Comparison of ENCODE assay signal across 3 cellular contexts in the genomic region with DNA sequence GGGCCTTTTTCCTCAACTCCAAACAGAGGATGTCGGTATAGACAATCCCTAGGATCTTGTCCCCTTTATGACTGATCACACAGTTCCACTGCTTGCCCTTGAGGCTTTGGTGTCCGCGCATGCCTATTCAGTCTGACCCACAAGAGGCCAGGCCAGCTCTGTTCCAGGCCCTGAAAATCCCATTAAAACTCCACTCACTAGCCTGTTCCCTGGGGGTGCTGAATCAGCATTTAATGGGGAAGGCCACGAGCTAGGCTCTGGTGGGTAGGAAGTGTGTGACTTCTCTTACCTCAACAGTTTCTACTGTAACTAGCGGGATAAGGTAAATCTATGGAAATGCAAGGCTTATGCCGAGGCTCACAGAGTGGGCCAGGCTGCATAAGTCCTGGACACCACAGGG.
TF ChIP-seq lines count a peak whose summit lies in the region.

No MANE protein-coding gene starts in this region.

TF ChIP-seq in GM23338, 12 proteins besides CTCF, POLR2A, EP300 and RAD21:
- TF ChIP-seq POLR2AphosphoS5 (IDR thresholded peaks at IDR 0.05; ENCODE audit: low read depth) (no peak), CREB1 (CRISPR knock-in tag; IDR thresholded peaks at IDR 0.05; ENCODE audit: low read depth) (no peak), ZNF331 (CRISPR knock-in tag; IDR thresholded peaks at IDR 0.05; ENCODE audit: low read depth) (no peak), NANOG (IDR thresholded peaks at IDR 0.05; ENCODE audit: borderline replicate concordance) (no peak)
- TF ChIP-seq, protein P1, sequence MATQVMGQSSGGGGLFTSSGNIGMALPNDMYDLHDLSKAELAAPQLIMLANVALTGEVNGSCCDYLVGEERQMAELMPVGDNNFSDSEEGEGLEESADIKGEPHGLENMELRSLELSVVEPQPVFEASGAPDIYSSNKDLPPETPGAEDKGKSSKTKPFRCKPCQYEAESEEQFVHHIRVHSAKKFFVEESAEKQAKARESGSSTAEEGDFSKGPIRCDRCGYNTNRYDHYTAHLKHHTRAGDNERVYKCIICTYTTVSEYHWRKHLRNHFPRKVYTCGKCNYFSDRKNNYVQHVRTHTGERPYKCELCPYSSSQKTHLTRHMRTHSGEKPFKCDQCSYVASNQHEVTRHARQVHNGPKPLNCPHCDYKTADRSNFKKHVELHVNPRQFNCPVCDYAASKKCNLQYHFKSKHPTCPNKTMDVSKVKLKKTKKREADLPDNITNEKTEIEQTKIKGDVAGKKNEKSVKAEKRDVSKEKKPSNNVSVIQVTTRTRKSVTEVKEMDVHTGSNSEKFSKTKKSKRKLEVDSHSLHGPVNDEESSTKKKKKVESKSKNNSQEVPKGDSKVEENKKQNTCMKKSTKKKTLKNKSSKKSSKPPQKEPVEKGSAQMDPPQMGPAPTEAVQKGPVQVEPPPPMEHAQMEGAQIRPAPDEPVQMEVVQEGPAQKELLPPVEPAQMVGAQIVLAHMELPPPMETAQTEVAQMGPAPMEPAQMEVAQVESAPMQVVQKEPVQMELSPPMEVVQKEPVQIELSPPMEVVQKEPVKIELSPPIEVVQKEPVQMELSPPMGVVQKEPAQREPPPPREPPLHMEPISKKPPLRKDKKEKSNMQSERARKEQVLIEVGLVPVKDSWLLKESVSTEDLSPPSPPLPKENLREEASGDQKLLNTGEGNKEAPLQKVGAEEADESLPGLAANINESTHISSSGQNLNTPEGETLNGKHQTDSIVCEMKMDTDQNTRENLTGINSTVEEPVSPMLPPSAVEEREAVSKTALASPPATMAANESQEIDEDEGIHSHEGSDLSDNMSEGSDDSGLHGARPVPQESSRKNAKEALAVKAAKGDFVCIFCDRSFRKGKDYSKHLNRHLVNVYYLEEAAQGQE (IDR thresholded peaks at IDR 0.05; ENCODE audit: unreplicated experiment) = no peak

TF ChIP-seq in WTC11, 78 proteins besides CTCF, POLR2A, EP300 and RAD21:
- TF ChIP-seq, protein P2, sequence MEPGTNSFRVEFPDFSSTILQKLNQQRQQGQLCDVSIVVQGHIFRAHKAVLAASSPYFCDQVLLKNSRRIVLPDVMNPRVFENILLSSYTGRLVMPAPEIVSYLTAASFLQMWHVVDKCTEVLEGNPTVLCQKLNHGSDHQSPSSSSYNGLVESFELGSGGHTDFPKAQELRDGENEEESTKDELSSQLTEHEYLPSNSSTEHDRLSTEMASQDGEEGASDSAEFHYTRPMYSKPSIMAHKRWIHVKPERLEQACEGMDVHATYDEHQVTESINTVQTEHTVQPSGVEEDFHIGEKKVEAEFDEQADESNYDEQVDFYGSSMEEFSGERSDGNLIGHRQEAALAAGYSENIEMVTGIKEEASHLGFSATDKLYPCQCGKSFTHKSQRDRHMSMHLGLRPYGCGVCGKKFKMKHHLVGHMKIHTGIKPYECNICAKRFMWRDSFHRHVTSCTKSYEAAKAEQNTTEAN (CRISPR knock-in tag; IDR thresholded peaks at IDR 0.05) = no peak
- TF ChIP-seq ZNF396 (CRISPR knock-in tag; IDR thresholded peaks at IDR 0.05; ENCODE audit: borderline replicate concordance) (no peak), ELF4 (CRISPR knock-in tag; IDR thresholded peaks at IDR 0.05; ENCODE audit: low read depth) (no peak), RELA (CRISPR knock-in tag; IDR thresholded peaks at IDR 0.05; ENCODE audit: borderline replicate concordance) (no peak), ESRRA (CRISPR knock-in tag; IDR thresholded peaks at IDR 0.05; ENCODE audit: borderline replicate concordance) (no peak), ZNF138 (CRISPR knock-in tag; conservative IDR thresholded peaks at IDR 0.05) (no peak), FOXJ3 (CRISPR knock-in tag; IDR thresholded peaks at IDR 0.05; ENCODE audit: borderline replicate concordance) (no peak), GTF2I (CRISPR knock-in tag; conservative IDR thresholded peaks at IDR 0.05) (no peak), SMAD4 (CRISPR knock-in tag; IDR thresholded peaks at IDR 0.05) (no peak), NFYB (CRISPR knock-in tag; conservative IDR thresholded peaks at IDR 0.05; ENCODE audit: low read depth) (no peak), SP1 (CRISPR knock-in tag; conservative IDR thresholded peaks at IDR 0.05) (no peak)
- TF ChIP-seq, protein P3, sequence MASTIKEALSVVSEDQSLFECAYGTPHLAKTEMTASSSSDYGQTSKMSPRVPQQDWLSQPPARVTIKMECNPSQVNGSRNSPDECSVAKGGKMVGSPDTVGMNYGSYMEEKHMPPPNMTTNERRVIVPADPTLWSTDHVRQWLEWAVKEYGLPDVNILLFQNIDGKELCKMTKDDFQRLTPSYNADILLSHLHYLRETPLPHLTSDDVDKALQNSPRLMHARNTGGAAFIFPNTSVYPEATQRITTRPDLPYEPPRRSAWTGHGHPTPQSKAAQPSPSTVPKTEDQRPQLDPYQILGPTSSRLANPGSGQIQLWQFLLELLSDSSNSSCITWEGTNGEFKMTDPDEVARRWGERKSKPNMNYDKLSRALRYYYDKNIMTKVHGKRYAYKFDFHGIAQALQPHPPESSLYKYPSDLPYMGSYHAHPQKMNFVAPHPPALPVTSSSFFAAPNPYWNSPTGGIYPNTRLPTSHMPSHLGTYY (CRISPR knock-in tag; IDR thresholded peaks at IDR 0.05) = no peak
- TF ChIP-seq, protein P4, sequence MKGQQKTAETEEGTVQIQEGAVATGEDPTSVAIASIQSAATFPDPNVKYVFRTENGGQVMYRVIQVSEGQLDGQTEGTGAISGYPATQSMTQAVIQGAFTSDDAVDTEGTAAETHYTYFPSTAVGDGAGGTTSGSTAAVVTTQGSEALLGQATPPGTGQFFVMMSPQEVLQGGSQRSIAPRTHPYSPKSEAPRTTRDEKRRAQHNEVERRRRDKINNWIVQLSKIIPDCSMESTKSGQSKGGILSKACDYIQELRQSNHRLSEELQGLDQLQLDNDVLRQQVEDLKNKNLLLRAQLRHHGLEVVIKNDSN (CRISPR knock-in tag; IDR thresholded peaks at IDR 0.05) = no peak
- TF ChIP-seq, protein P5, sequence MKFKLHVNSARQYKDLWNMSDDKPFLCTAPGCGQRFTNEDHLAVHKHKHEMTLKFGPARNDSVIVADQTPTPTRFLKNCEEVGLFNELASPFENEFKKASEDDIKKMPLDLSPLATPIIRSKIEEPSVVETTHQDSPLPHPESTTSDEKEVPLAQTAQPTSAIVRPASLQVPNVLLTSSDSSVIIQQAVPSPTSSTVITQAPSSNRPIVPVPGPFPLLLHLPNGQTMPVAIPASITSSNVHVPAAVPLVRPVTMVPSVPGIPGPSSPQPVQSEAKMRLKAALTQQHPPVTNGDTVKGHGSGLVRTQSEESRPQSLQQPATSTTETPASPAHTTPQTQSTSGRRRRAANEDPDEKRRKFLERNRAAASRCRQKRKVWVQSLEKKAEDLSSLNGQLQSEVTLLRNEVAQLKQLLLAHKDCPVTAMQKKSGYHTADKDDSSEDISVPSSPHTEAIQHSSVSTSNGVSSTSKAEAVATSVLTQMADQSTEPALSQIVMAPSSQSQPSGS (CRISPR knock-in tag; IDR thresholded peaks at IDR 0.05; ENCODE audit: borderline replicate concordance, low read depth) = no peak

TF ChIP-seq in HepG2, 621 proteins besides CTCF, POLR2A, EP300 and RAD21:
- peak; percentile 97 for TF ChIP-seq MAFF (IDR thresholded peaks at IDR 0.05; ENCODE audit: low read depth, low read length)
- TF ChIP-seq, protein P6, sequence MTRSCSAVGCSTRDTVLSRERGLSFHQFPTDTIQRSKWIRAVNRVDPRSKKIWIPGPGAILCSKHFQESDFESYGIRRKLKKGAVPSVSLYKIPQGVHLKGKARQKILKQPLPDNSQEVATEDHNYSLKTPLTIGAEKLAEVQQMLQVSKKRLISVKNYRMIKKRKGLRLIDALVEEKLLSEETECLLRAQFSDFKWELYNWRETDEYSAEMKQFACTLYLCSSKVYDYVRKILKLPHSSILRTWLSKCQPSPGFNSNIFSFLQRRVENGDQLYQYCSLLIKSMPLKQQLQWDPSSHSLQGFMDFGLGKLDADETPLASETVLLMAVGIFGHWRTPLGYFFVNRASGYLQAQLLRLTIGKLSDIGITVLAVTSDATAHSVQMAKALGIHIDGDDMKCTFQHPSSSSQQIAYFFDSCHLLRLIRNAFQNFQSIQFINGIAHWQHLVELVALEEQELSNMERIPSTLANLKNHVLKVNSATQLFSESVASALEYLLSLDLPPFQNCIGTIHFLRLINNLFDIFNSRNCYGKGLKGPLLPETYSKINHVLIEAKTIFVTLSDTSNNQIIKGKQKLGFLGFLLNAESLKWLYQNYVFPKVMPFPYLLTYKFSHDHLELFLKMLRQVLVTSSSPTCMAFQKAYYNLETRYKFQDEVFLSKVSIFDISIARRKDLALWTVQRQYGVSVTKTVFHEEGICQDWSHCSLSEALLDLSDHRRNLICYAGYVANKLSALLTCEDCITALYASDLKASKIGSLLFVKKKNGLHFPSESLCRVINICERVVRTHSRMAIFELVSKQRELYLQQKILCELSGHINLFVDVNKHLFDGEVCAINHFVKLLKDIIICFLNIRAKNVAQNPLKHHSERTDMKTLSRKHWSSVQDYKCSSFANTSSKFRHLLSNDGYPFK (CRISPR knock-in tag; IDR thresholded peaks at IDR 0.05; ENCODE audit: borderline replicate concordance) = no peak
- TF ChIP-seq, protein P7, sequence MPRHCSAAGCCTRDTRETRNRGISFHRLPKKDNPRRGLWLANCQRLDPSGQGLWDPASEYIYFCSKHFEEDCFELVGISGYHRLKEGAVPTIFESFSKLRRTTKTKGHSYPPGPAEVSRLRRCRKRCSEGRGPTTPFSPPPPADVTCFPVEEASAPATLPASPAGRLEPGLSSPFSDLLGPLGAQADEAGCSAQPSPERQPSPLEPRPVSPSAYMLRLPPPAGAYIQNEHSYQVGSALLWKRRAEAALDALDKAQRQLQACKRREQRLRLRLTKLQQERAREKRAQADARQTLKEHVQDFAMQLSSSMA (CRISPR knock-in tag; IDR thresholded peaks at IDR 0.05) = no peak
- TF ChIP-seq, protein P8, sequence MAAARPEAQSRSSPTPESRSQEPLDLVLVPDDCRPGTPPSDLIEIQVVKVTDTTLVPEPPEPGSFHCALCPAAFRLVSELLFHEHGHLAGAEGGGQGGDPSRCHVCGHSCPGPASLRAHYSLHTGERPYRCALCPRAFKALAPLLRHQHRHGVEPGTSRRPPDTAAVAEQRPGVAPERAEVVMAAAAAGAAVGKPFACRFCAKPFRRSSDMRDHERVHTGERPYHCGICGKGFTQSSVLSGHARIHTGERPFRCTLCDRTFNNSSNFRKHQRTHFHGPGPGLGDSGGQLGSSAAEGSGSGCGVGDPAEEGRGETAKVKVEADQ (CRISPR knock-in tag; IDR thresholded peaks at IDR 0.05; ENCODE audit: borderline replicate concordance) = no peak
- no peak for TF ChIP-seq ZNF672 (CRISPR knock-in tag; IDR thresholded peaks at IDR 0.05)
- TF ChIP-seq MAFK (conservative IDR thresholded peaks at IDR 0.05 in 1 of 2, IDR thresholded peaks at IDR 0.05 in 1 of 2; ENCODE audit: low read length in 2 of 2) = peak; percentile 97 to 98
- TF ChIP-seq SIN3B (IDR thresholded peaks at IDR 0.05; ENCODE audit: low read length) = no peak
- no peak for TF ChIP-seq HMG20B (CRISPR knock-in tag; conservative IDR thresholded peaks at IDR 0.05)
- TF ChIP-seq ZBTB20 (CRISPR knock-in tag; IDR thresholded peaks at IDR 0.05; ENCODE audit: borderline replicate concordance, low read depth) = no peak
- TF ChIP-seq CBX1 (IDR thresholded peaks at IDR 0.05; ENCODE audit: low read depth) = no peak
